8 cellular contexts compared by ENCODE assay signal in genomic region chr4:1249148-1249730, GRCh38. TPM values are rescaled to one million over a fixed set of nuclear protein-coding genes. Genes with fewer than 3 reads are reported as not detected.
A peak's percentile ranks its signal among the peaks of the same experiment; 100 is the strongest.
DNase-seq lines count a peak whose midpoint lies in the region; ATAC-seq and TF ChIP-seq lines count a peak whose summit lies in the region.

No MANE protein-coding gene starts in this region.

- H3K4me1 ChIP-seq in HUES48 (ENCODE audit: control insufficient read depth, insufficient read depth, low read length) = 0 out of 2 replicates have a peak, but pooled peaks cover 5% of the 10 kb centered on the region
- peaks cover 9 to 65% (median 46%) of the 10 kb centered on the region in 3 donors for H3K4me1 ChIP-seq in gastroesophageal sphincter

- peak overlapping the region; percentile 66 for H3K4me3 ChIP-seq in HUES48 (ENCODE audit: low read depth, low read length)
- H3K4me3 ChIP-seq in gastroesophageal sphincter = peak overlapping the region; percentile 78 to 95

- H3K9me3 ChIP-seq in HUES48 (ENCODE audit: control insufficient read depth, insufficient read depth, low read length) (peaks cover 39% of the 10 kb centered on the region), gastroesophageal sphincter (no peaks in the 10 kb centered on the region)

- peak; percentile 59 for ATAC-seq in GM21381 (IDR thresholded peaks at IDR 0.05; ENCODE audit: unreplicated experiment)
- peak; percentile 88 for ATAC-seq in gastroesophageal sphincter

- H3K9ac ChIP-seq in HUES48 (ENCODE audit: low read depth, low read length) = peak overlapping the region; percentile 70; the same call in 1 of the 2 replicates

- no CpG with 5 or more reads among the region's 86 CpGs for WGBS in gastroesophageal sphincter (ENCODE audit: low coverage in 1 of 2), 2 donors

- peak; percentile 65 for TF ChIP-seq POLR2A in Raji (IDR thresholded peaks at IDR 0.05; ENCODE audit: insufficient read depth, low read depth, low read length)
- peak; percentile 49 to 52 for TF ChIP-seq POLR2A in gastroesophageal sphincter (IDR thresholded peaks at IDR 0.05)

- H3K36me3 ChIP-seq in HUES48 (ENCODE audit: control insufficient read depth, insufficient read depth, low read length) (peaks cover 11% of the 10 kb centered on the region; the same call in 1 of the 2 replicates), gastroesophageal sphincter (peaks cover 0 to 11% of the 10 kb centered on the region in 2 donors)

- no peak for TF ChIP-seq EP300 in gastroesophageal sphincter (IDR thresholded peaks at IDR 0.05)

- H3K27me3 ChIP-seq in HUES48 (ENCODE audit: control insufficient read depth, insufficient read depth, low read length) = peaks cover 4% of the 10 kb centered on the region
- H3K27me3 ChIP-seq in gastroesophageal sphincter = no peaks in the 10 kb centered on the region

- H3K27ac ChIP-seq in HUES48 (ENCODE audit: low read depth, low read length) = peak overlapping the region; percentile 84
- H3K27ac ChIP-seq in gastroesophageal sphincter = peak overlapping the region; percentile 93 to 99 (median 98)

- peak in 1 of 4 experiments; percentile 12 for TF ChIP-seq CTCF in gastroesophageal sphincter (IDR thresholded peaks at IDR 0.05)

- DNase-seq in DMS53 (lab: John Stamatoyannopoulos, UW) = peak; percentile 99
- DNase-seq in activated naive CD4-positive, alpha-beta T cell (lab: John Stamatoyannopoulos, UW) = peak in 3 of 4 experiments; percentile 56 to 86 (median 66)
- DNase-seq in nucleus accumbens (lab: John Stamatoyannopoulos, UW) = peak in 52 of 56 donors; percentile 41 to 88 (median 74)
- peak; percentile 82 for DNase-seq in superior temporal gyrus (ENCODE audit: extremely low spot score)

RNA-seq across cellular contexts. Expression of gene CTBP1, which starts 0.3 kb away (rescaled TPM):
- total RNA-seq in gastroesophageal sphincter = 100 to 1,000 TPM; 126 to 271 (median 164) TPM

RNA-seq across cellular contexts. Expression of gene MAEA, which starts 40.5 kb away (rescaled TPM):
- total RNA-seq in gastroesophageal sphincter = 10 to 100 TPM; 47.2 to 62.1 (median 53.9) TPM

Comparison
In these comparisons a context has a peak if more than half of its experiments do, and no peak if none do; other contexts are left out.
1. Peak in every context shown above with its lines: DNase-seq, ATAC-seq, H3K4me3 ChIP-seq and H3K27ac ChIP-seq.